ENCODE assay signal across 8 cellular contexts in genomic region chr3:73432021-73432722, GRCh38.
A peak's percentile ranks its signal among the peaks of the same experiment; 100 is the strongest.
DNase-seq lines count a peak whose midpoint lies in the region; ATAC-seq and TF ChIP-seq lines count a peak whose summit lies in the region.

No MANE protein-coding gene starts in this region.

- peaks cover 0 to 7% of the 10 kb centered on the region in 2 donors for H3K4me1 ChIP-seq in breast epithelium
- H3K4me1 ChIP-seq in right lobe of liver, result no peaks in the 10 kb centered on the region

- DNase-seq in AG09309 (ENCODE audit: low read depth), result no peak
- peak; percentile 8 for DNase-seq in NCI-H1092 (lab: John Stamatoyannopoulos, UW)
- no peak for DNase-seq in breast epithelium (ENCODE audit: low spot score in 2 of 2)
- DNase-seq in right lobe of liver, result no peak
- DNase-seq in DMS114 treated with DMSO at 0.1 percent for 48 hours (lab: John Stamatoyannopoulos, UW; ENCODE audit: unreplicated experiment), result no peak
- no peak for DNase-seq in T1000 (lab: John Stamatoyannopoulos, UW)

- 43% methylated on average over 9 of the region's 9 CpGs for WGBS in right lobe of liver (ENCODE audit: insufficient coverage, low coverage, low lambda C conversion rate, missing lambda C conversion rate)

- ATAC-seq in right lobe of liver (peak in 1 of 4 donors; percentile 36), GM21528 (IDR thresholded peaks at IDR 0.05; ENCODE audit: low FRiP score, unreplicated experiment) (no peak)

- peak overlapping the region; percentile 10 to 50 for H3K27ac ChIP-seq in breast epithelium
- H3K27ac ChIP-seq in right lobe of liver, result no peak overlapping the region

- intact Hi-C loops in breast epithelium (cut with DNase I; ENCODE audit: low total_unique reads), result no loop called here
- intact Hi-C loops in right lobe of liver (cut with DNase I), result loop anchor here in 1 of 2 donors (10.0 kb wide), 1 partner anchor 327 kb away; no protein-coding TSS in a partner anchor

- H3K27me3 ChIP-seq in breast epithelium (no peaks in the 10 kb centered on the region), right lobe of liver (no peaks in the 10 kb centered on the region)

- peak; percentile 69 for TF ChIP-seq CTCF in AG09309 (IDR thresholded peaks at IDR 0.05; ENCODE audit: control insufficient read depth, insufficient read depth, low read depth, low read length, missing control alignments)
- TF ChIP-seq CTCF in GM12875 (IDR thresholded peaks at IDR 0.05; ENCODE audit: borderline replicate concordance, insufficient read depth, low read depth, low read length), result peak; percentile 51
- TF ChIP-seq CTCF in breast epithelium (IDR thresholded peaks at IDR 0.05), result peak in 2 of 3 donors; percentile 48 to 67
- peak; percentile 44 to 67 (median 62) for TF ChIP-seq CTCF in right lobe of liver (IDR thresholded peaks at IDR 0.05)

- TF ChIP-seq POLR2A in breast epithelium (IDR thresholded peaks at IDR 0.05) (no peak), right lobe of liver (IDR thresholded peaks at IDR 0.05) (no peak)

- H3K4me3 ChIP-seq in AG09309 (ENCODE audit: control insufficient read depth, low read depth, low read length) (no peak overlapping the region), GM12875 (ENCODE audit: low read depth, low read length) (no peak overlapping the region), breast epithelium (peak overlapping the region in 1 of 3 donors; percentile 39), right lobe of liver (no peak overlapping the region)

- H3K36me3 ChIP-seq in breast epithelium (no peaks in the 10 kb centered on the region), right lobe of liver (no peaks in the 10 kb centered on the region)

- H3K9me3 ChIP-seq in breast epithelium (no peaks in the 10 kb centered on the region), right lobe of liver (no peaks in the 10 kb centered on the region)

Comparison
In these comparisons a context has a peak if more than half of its experiments do, and no peak if none do; other contexts are left out.
1. H3K27ac ChIP-seq: peak in breast epithelium (2 of 2); none in right lobe of liver (0 of 3).
2. Peak in every context shown above with its lines, with median percentiles within 50 percentile points of each other: CTCF ChIP-seq.